23 cellular contexts compared by ENCODE assay signal in the genomic region with DNA sequence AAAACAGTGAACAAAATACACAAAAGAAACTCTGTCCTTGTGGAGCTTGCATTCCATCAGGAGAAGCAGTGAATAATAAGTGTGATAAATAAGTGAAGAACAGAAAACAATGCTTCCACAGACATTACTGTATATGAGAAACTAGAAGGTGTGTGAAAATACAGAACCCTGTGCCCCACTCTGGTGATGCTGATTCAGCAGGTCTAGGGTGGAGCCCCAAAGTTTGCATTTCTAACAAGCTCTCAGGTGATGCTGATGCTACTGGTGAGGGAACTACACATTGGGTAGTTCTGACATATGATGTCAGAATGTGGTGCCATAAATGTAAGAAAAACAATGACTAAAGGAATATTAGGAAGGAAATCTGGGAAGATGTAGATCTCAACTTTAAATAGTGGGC.
"Had no signal": no experiment of that assay in that cellular context is flagged by ENCODE, and none has a peak within 500 bp of the region (broad histone marks: within the 10 kb centered on the region; RNA-seq: fewer than 3 reads in every experiment).

No MANE protein-coding gene starts in this region.

- H3K4me1 ChIP-seq: esophagus muscularis mucosa, foreskin keratinocyte, gastroesophageal sphincter, left lung, lower lobe of right lung had no signal

- H3K27ac ChIP-seq: coronary artery, dorsolateral prefrontal cortex, esophagus muscularis mucosa, foreskin keratinocyte, gastroesophageal sphincter, heart left ventricle, left lung, lower lobe of right lung had no signal

- DNase-seq: dermis blood vessel endothelial cell; dorsolateral prefrontal cortex; effector CD4-positive, alpha-beta T cell; effector memory CD4-positive, alpha-beta T cell; foreskin keratinocyte; heart left ventricle; hippocampal formation; left cardiac atrium; left lung; left ventricle myocardium superior; lower lobe of right lung; mucosa of descending colon; naive B cell had no signal

- H3K4me3 Mint-ChIP-seq: memory B cell, mesothelial cell of epicardium, naive B cell had no signal

- H3K9me3 ChIP-seq: mucosa of descending colon had no signal

- H3K36me3 Mint-ChIP-seq: naive B cell had no signal

- H3K27me3 Mint-ChIP-seq: memory B cell, naive B cell had no signal

- H3K36me3 ChIP-seq: esophagus muscularis mucosa, gastroesophageal sphincter, heart left ventricle, left lung, lower lobe of right lung had no signal

- H3K27ac Mint-ChIP-seq: memory B cell, mesothelial cell of epicardium, naive B cell had no signal

- H3K4me1 Mint-ChIP-seq: memory B cell, mesothelial cell of epicardium, naive B cell had no signal

- H3K27me3 ChIP-seq: dorsolateral prefrontal cortex, esophagus muscularis mucosa, foreskin keratinocyte, gastroesophageal sphincter, heart left ventricle, left lung had no signal

- H3K4me3 ChIP-seq: coronary artery, dorsolateral prefrontal cortex, esophagus muscularis mucosa, gastroesophageal sphincter, heart left ventricle, left lung, lower lobe of right lung, mucosa of descending colon had no signal

- ATAC-seq: foreskin keratinocyte, gastroesophageal sphincter, heart left ventricle, left cardiac atrium, left lung, left ventricle myocardium superior, lower lobe of right lung, mucosa of descending colon had no signal

- FAIRE-seq: colon, endothelial cell of umbilical vein, frontal cortex, islet of Langerhans, keratinocyte had no signal
